8 cellular contexts compared by ENCODE assay signal in the genomic region with DNA sequence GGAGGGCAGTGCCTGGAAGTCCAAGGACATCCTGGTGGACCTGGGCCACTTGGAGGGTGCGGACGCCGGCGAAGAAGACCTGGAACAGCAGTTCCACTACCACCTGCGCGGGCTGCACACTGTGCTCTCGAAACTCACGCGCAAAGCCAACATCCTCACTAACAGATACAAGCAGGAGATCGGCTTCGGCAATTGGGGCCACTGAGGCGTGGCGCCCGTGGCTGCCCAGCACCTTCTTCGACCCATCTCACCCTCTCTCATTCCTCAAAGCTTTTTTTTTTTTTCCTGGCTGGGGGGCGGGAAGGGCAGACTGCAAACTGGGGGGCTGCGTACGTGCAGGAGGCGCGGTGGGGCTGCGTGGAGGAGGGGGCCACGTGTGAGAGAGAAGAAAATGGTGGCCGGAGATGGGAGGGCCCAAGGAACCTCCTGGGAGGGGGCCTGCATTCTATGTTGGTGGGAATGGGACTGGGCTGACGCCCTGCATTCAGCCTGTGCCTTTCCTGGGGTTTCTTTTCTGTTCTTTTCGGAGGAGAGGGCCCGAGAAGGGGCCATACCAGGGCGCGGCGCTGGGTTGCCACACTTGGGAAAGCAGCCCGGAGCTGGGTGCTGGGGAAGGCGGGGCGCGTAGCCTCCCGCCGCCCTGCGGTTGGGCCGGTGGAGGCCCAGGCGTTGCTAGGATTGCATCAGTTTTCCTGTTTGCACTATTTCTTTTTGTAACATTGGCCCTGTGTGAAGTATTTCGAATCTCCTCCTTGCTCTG. TPM values are rescaled to one million over a fixed set of nuclear protein-coding genes. Genes with fewer than 3 reads are reported as not detected.
DNase-seq lines count a peak whose midpoint lies in the region; ATAC-seq and TF ChIP-seq lines count a peak whose summit lies in the region.

No MANE protein-coding gene starts in this region.

- peaks cover 3% of the 10 kb centered on the region for H3K4me1 ChIP-seq in mucosa of stomach (ENCODE audit: control insufficient read depth, insufficient read depth, low read length)

- no peaks in the 10 kb centered on the region for H3K9me3 ChIP-seq in mucosa of stomach (ENCODE audit: control insufficient read depth, low read length)

- no peaks in the 10 kb centered on the region for H3K27me3 Mint-ChIP-seq in stimulated activated naive CD8-positive, alpha-beta T cell treated with anti-CD3 and anti-CD28 coated beads, Interleukin-15, Interleukin-2, amounts not matched to agents 100 ng/mL and 50 ng/mL, for 24 hours

- peak; percentile 74 for DNase-seq in Caki2 (ENCODE audit: low read depth)
- peak; percentile 76 to 88 for DNase-seq in NOMO-1 (lab: John Stamatoyannopoulos, UW; ENCODE audit: unreplicated experiment in 2 of 2)
- peak; percentile 72 for DNase-seq in activated T-cell treated with anti-CD3 and anti-CD28 coated beads, Interleukin-2, amount 50 U/mL, for 1 hour
- no peak for DNase-seq in epithelial cell of proximal tubule (ENCODE audit: low read depth)

- H3K9me3 Mint-ChIP-seq in stimulated activated naive CD8-positive, alpha-beta T cell treated with anti-CD3 and anti-CD28 coated beads, Interleukin-15, Interleukin-2, amounts not matched to agents 100 ng/mL and 50 ng/mL, for 24 hours, result no peaks in the 10 kb centered on the region

- peaks cover 47% of the 10 kb centered on the region for H3K36me3 Mint-ChIP-seq in stimulated activated naive CD8-positive, alpha-beta T cell treated with anti-CD3 and anti-CD28 coated beads, Interleukin-15, Interleukin-2, amounts not matched to agents 100 ng/mL and 50 ng/mL, for 24 hours (ENCODE audit: low read depth)

- peak overlapping the region; percentile 97 for H3K27ac Mint-ChIP-seq in stimulated activated naive CD8-positive, alpha-beta T cell treated with anti-CD3 and anti-CD28 coated beads, Interleukin-15, Interleukin-2, amounts not matched to agents 100 ng/mL and 50 ng/mL, for 24 hours

- in situ Hi-C loops in Caki2 (cut with HindIII; ENCODE audit: low pct_unique_long_range_greater_than_20kb, low sequenced_read_pairs), result no loop called here

- peak overlapping the region; percentile 81 for H3K9ac ChIP-seq in mucosa of stomach (ENCODE audit: low read length)

- peaks cover 40% of the 10 kb centered on the region for H3K4me1 Mint-ChIP-seq in stimulated activated naive CD8-positive, alpha-beta T cell treated with anti-CD3 and anti-CD28 coated beads, Interleukin-15, Interleukin-2, amounts not matched to agents 100 ng/mL and 50 ng/mL, for 24 hours (ENCODE audit: low read depth)

- peak overlapping the region; percentile 95 for H3K4me3 Mint-ChIP-seq in stimulated activated naive CD8-positive, alpha-beta T cell treated with anti-CD3 and anti-CD28 coated beads, Interleukin-15, Interleukin-2, amounts not matched to agents 100 ng/mL and 50 ng/mL, for 24 hours

- peak; percentile 11 for TF ChIP-seq CTCF in epithelial cell of proximal tubule (conservative IDR thresholded peaks at IDR 0.05; ENCODE audit: low read depth, low read length)

- no peaks in the 10 kb centered on the region for H3K36me3 ChIP-seq in mucosa of stomach (ENCODE audit: control insufficient read depth, insufficient read depth, low read length)

- H3K27me3 ChIP-seq in mucosa of stomach (ENCODE audit: control insufficient read depth, insufficient read depth, low read length), result no peaks in the 10 kb centered on the region

- peak overlapping the region; percentile 76 for H3K4me3 ChIP-seq in epithelial cell of proximal tubule (ENCODE audit: low read depth, low read length)
- peak overlapping the region; percentile 63 for H3K4me3 ChIP-seq in mucosa of stomach (ENCODE audit: low read length)

- peak; percentile 28 for ATAC-seq in HG02763 (IDR thresholded peaks at IDR 0.05; ENCODE audit: unreplicated experiment)
- no peak for ATAC-seq in GM18907 (IDR thresholded peaks at IDR 0.05; ENCODE audit: unreplicated experiment)

RNA-seq across cellular contexts. Expression of a gene that starts 4.2 kb away (rescaled TPM):
- total RNA-seq in Caki2 (2014; rRNA removed; shearing (Covaris generic); ENCODE audit: low replicate concordance), result 78.5 and 80.4 TPM in 2 replicates
- total RNA-seq in epithelial cell of proximal tubule, result 70.2 and 75.6 TPM in 2 replicates
